In the genomic region with DNA sequence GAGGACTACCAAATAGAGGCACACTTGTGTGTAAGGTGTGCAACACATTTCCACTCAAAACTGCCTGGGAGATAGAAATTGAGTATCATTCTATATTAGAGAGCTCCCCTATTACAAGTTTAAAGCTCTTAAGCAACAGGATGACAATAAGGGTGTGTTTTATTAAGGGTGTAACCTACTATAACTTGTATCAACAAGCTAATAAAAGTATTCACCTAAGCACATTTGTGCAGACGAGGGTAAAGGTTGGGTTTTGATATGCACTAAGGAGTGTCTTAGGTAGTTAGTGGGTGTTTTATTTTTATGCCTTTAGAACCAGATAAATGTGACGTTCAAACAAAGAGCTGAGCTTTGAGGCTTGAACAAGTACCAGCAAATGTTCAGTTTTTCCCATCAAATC, we compare ENCODE assay signal across 13 cellular contexts.
"Had no signal": no experiment of that assay in that cellular context is flagged by ENCODE, and none has a peak within 500 bp of the region (broad histone marks: within the 10 kb centered on the region; RNA-seq: fewer than 3 reads in every experiment).

No MANE protein-coding gene starts in this region.

- H3K4me3 Mint-ChIP-seq: activated T-cell treated with anti-CD3 and anti-CD28 coated beads, Interleukin-2, amount 50 U/mL, for 72 hours; naive B cell; stimulated activated effector memory CD8-positive, alpha-beta T cell treated with anti-CD3 and anti-CD28 coated beads, Interleukin-12 subunit alpha, Interleukin-12 subunit beta, amount 100 ng/mL, for 72 hours; T-helper 2 cell treated with Interferon-gamma antibody and Interleukin-4, amounts not matched to agents 5 μg/mL and 100 μg/mL, for 36 hours had no signal

- H3K9me3 Mint-ChIP-seq: activated T-cell treated with anti-CD3 and anti-CD28 coated beads, Interleukin-2, amount 50 U/mL, for 72 hours; naive B cell; stimulated activated effector memory CD8-positive, alpha-beta T cell treated with anti-CD3 and anti-CD28 coated beads, Interleukin-12 subunit alpha, Interleukin-12 subunit beta, amount 100 ng/mL, for 72 hours; T-helper 2 cell treated with Interferon-gamma antibody and Interleukin-4, amounts not matched to agents 5 μg/mL and 100 μg/mL, for 36 hours had no signal

- H3K27me3 Mint-ChIP-seq: naive B cell had no signal

- H3K36me3 ChIP-seq: gastrocnemius medialis, right atrium auricular region had no signal

- DNase-seq: activated CD4-positive, alpha-beta T cell treated with anti-CD3 and anti-CD28 coated beads, Interleukin-2, amount 50 U/mL, for 4 hours; activated CD4-positive, CD25-positive, alpha-beta regulatory T cell treated with anti-CD3 and anti-CD28 coated beads, Interleukin-2, amount 50 U/mL, for 72 hours; activated T-cell treated with anti-CD3 and anti-CD28 coated beads, Interleukin-2, amount 50 U/mL, for 72 hours; caudate nucleus; gastrocnemius medialis; heart right ventricle; naive B cell; SW 1271 had no signal

- H3K9me3 ChIP-seq: gastrocnemius medialis, heart right ventricle, right atrium auricular region, SJSA1, tibial nerve had no signal

- H3K27ac ChIP-seq: heart right ventricle, right atrium auricular region, SJSA1 had no signal

- H3K4me3 ChIP-seq: gastrocnemius medialis, heart right ventricle, right atrium auricular region, SJSA1, tibial nerve had no signal

- H3K27me3 ChIP-seq: gastrocnemius medialis, heart right ventricle, right atrium auricular region, SJSA1, tibial nerve had no signal

- H3K27ac Mint-ChIP-seq: naive B cell; stimulated activated effector memory CD8-positive, alpha-beta T cell treated with anti-CD3 and anti-CD28 coated beads, Interleukin-12 subunit alpha, Interleukin-12 subunit beta, amount 100 ng/mL, for 72 hours; T-helper 2 cell treated with Interferon-gamma antibody and Interleukin-4, amounts not matched to agents 5 μg/mL and 100 μg/mL, for 36 hours had no signal
